8 cellular contexts compared by ENCODE assay signal in genomic region chr11:32385998-32386397, GRCh38. TPM values are rescaled to one million over a fixed set of nuclear protein-coding genes. Genes with fewer than 3 reads are reported as not detected.
DNase-seq lines count a peak whose midpoint lies in the region; ATAC-seq and TF ChIP-seq lines count a peak whose summit lies in the region.

No MANE protein-coding gene starts in this region.

- no peak for ATAC-seq in activated T-cell treated with anti-CD3 and anti-CD28 coated beads, Interleukin-2, amount 50 U/mL, for 4 hours
- no peak for ATAC-seq in HG02970 (IDR thresholded peaks at IDR 0.05; ENCODE audit: low FRiP score, unreplicated experiment)

- in situ Hi-C loops in T47D (cut with HindIII; ENCODE audit: low pct_unique_long_range_greater_than_20kb, low sequenced_read_pairs), result no loop called here

- H3K27me3 Mint-ChIP-seq in nephron progenitor cell (ENCODE audit: low read depth, poor library complexity), result peaks cover 7% of the 10 kb centered on the region
- H3K27me3 Mint-ChIP-seq in activated T-cell treated with anti-CD3 and anti-CD28 coated beads, Interleukin-2, amount 50 U/mL, for 4 hours (ENCODE audit: low read depth), result peaks cover 8% of the 10 kb centered on the region

- H3K9me3 Mint-ChIP-seq in nephron progenitor cell, result no peaks in the 10 kb centered on the region
- no peaks in the 10 kb centered on the region for H3K9me3 Mint-ChIP-seq in activated T-cell treated with anti-CD3 and anti-CD28 coated beads, Interleukin-2, amount 50 U/mL, for 4 hours

- peaks cover 86% of the 10 kb centered on the region for H3K36me3 Mint-ChIP-seq in nephron progenitor cell (ENCODE audit: low read depth)
- H3K36me3 Mint-ChIP-seq in activated T-cell treated with anti-CD3 and anti-CD28 coated beads, Interleukin-2, amount 50 U/mL, for 4 hours (ENCODE audit: insufficient read depth), result no peaks in the 10 kb centered on the region

- no peak for TF ChIP-seq CTCF in nephron progenitor cell (IDR thresholded peaks at IDR 0.05)

- DNase-seq in EH (ENCODE audit: low read depth) (peak; percentile 21), Kasumi-1 (lab: John Stamatoyannopoulos, UW) (peak; percentile 49 to 50), T47D (ENCODE audit: low read depth in 1 of 2, low spot score in 1 of 2) (peak; percentile 85 to 88), nephron progenitor cell (no peak), DMS153 (lab: John Stamatoyannopoulos, UW) (no peak)
- DNase-seq in stimulated activated CD4-positive, alpha-beta T cell treated with anti-CD3 and anti-CD28 coated beads, Interleukin-4, amount 100 ng/mL, for 1 hour, result no peak
- no peak for DNase-seq in activated T-cell treated with anti-CD3 and anti-CD28 coated beads, Interleukin-2, amount 50 U/mL, for 4 hours

- no peak overlapping the region for H3K4me3 Mint-ChIP-seq in nephron progenitor cell
- H3K4me3 Mint-ChIP-seq in activated T-cell treated with anti-CD3 and anti-CD28 coated beads, Interleukin-2, amount 50 U/mL, for 4 hours, result no peak overlapping the region

- peaks cover 88% of the 10 kb centered on the region for H3K4me1 Mint-ChIP-seq in nephron progenitor cell
- no peaks in the 10 kb centered on the region for H3K4me1 Mint-ChIP-seq in activated T-cell treated with anti-CD3 and anti-CD28 coated beads, Interleukin-2, amount 50 U/mL, for 4 hours (ENCODE audit: low read depth)

- H3K27ac Mint-ChIP-seq in nephron progenitor cell, result peak overlapping the region; percentile 97

RNA-seq across cellular contexts. Expression of gene WT1, which starts 49.3 kb away (rescaled TPM):
- under 1 TPM in 2 of 3 donors, not detected in 1; 0.18 to 0.30 TPM for total RNA-seq in activated T-cell treated with anti-CD3 and anti-CD28 coated beads, Interleukin-2, amount 50 U/mL, for 4 hours

Comparison
In these comparisons a context has a peak if more than half of its experiments do, and no peak if none do; other contexts are left out.
1. DNase-seq: peak in EH (single experiment), Kasumi-1 (2 of 2) and T47D (2 of 2); none in nephron progenitor cell (single experiment), stimulated activated CD4-positive, alpha-beta T cell treated with anti-CD3 and anti-CD28 coated beads, Interleukin-4, amount 100 ng/mL, for 1 hour (single experiment), activated T-cell treated with anti-CD3 and anti-CD28 coated beads, Interleukin-2, amount 50 U/mL, for 4 hours (single experiment) and DMS153 (single experiment).